Comparison of ENCODE assay signal across 8 cellular contexts in the genomic region with DNA sequence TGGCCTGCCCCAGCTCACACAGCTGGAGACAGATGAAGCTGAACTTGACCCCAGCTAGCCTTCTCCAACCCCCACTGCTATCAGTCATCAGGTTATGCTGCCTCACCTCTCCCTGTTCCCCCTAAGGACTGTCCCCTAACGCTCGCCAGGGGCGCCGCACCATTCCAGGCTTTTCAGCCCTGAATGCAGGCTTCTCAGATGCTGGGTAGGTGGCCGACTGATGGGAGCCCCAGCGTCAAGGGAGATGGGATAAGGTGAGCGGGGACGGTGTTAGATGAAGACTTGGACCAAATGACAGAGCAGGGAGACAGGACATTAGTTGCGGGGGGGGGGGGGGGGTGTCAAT. TPM values are rescaled to one million over a fixed set of nuclear protein-coding genes. Genes with fewer than 3 reads are reported as not detected.
DNase-seq lines count a peak whose midpoint lies in the region; ATAC-seq and TF ChIP-seq lines count a peak whose summit lies in the region.
"Had no signal": no experiment of that assay in that cellular context is flagged by ENCODE, and none has a peak within 500 bp of the region (broad histone marks: within the 10 kb centered on the region; RNA-seq: fewer than 3 reads in every experiment).

No MANE protein-coding gene starts in this region.

- no peak overlapping the region for H3K27ac Mint-ChIP-seq in dendritic cell treated with granulocyte-macrophage colony-stimulating factor and Interleukin-4, amounts not matched to agents 40 ng/mL and 50 ng/mL, for 4 days

- H3K9ac ChIP-seq in Karpas-422 (ENCODE audit: low read length) (0 out of 2 replicates have a peak overlapping the region, but pooled peaks have one; percentile 49), parathyroid adenoma (no peak overlapping the region)

- H3K4me2 ChIP-seq in DOHH2 (ENCODE audit: low read length): peak overlapping the region; percentile 83
- peak overlapping the region; percentile 70 for H3K4me2 ChIP-seq in Karpas-422 (ENCODE audit: low read depth, low read length, poor library complexity, severe bottlenecking)
- H3K4me2 ChIP-seq in parathyroid adenoma (ENCODE audit: low read length): no peak overlapping the region

- DNase-seq in Karpas-422 (no peak), NCI-H2029 treated with DMSO at 0.1 percent for 48 hours (lab: John Stamatoyannopoulos, UW) (no peak)

- H3K79me2 ChIP-seq in DOHH2 (ENCODE audit: control insufficient read depth, low read length) (no peaks in the 10 kb centered on the region), Karpas-422 (ENCODE audit: low read length) (no peaks in the 10 kb centered on the region), parathyroid adenoma (no peaks in the 10 kb centered on the region)

- ATAC-seq in HG03442 (IDR thresholded peaks at IDR 0.05; ENCODE audit: unreplicated experiment) (no peak), HG03571 (IDR thresholded peaks at IDR 0.05; ENCODE audit: unreplicated experiment) (no peak)

- no peak overlapping the region; the same call in 1 of the 2 replicates for H2AFZ ChIP-seq in Karpas-422 (ENCODE audit: low read length)
- peak overlapping the region; percentile 99 for H2AFZ ChIP-seq in parathyroid adenoma

- H3K36me3 ChIP-seq in DOHH2 (ENCODE audit: control insufficient read depth, low read length) (no peaks in the 10 kb centered on the region), Karpas-422 (ENCODE audit: insufficient read depth, low read length) (no peaks in the 10 kb centered on the region), parathyroid adenoma (ENCODE audit: control insufficient read depth, insufficient read depth, low read length) (no peaks in the 10 kb centered on the region)
- H3K36me3 ChIP-seq: SJSA1 had no signal

- peaks cover 23% of the 10 kb centered on the region for H3K27me3 Mint-ChIP-seq in dendritic cell treated with granulocyte-macrophage colony-stimulating factor and Interleukin-4, amounts not matched to agents 40 ng/mL and 50 ng/mL, for 4 days

- no peaks in the 10 kb centered on the region for H3F3A ChIP-seq in DOHH2 (ENCODE audit: control insufficient read depth, insufficient read depth)

- H3K4me3 ChIP-seq in DOHH2 (ENCODE audit: low read length): peak overlapping the region; percentile 72
- H3K4me3 ChIP-seq in Karpas-422 (ENCODE audit: low read length): peak overlapping the region; percentile 62
- H3K4me3 ChIP-seq in parathyroid adenoma (ENCODE audit: low read depth, low read length): no peak overlapping the region
- H3K4me3 ChIP-seq: SJSA1 had no signal

- intact Hi-C loops in dendritic cell treated with granulocyte-macrophage colony-stimulating factor and Interleukin-4, amounts not matched to agents 40 ng/mL and 50 ng/mL, for 4 days (cut with micrococcal nuclease): loop anchor here (10.0 kb wide), 1 partner anchor 180 kb away; no protein-coding TSS in a partner anchor

- H4K20me1 ChIP-seq in DOHH2 (ENCODE audit: control insufficient read depth, insufficient read depth, low read depth, low read length) (no peaks in the 10 kb centered on the region), Karpas-422 (ENCODE audit: insufficient read depth, low read depth, low read length) (no peaks in the 10 kb centered on the region)

- no peaks in the 10 kb centered on the region for H3K9me2 ChIP-seq in DOHH2 (replicated peaks; ENCODE audit: control insufficient read depth, low read length)
- no peaks in the 10 kb centered on the region for H3K9me2 ChIP-seq in Karpas-422 (replicated peaks; ENCODE audit: insufficient read depth, low read length)

- H3K36me3 Mint-ChIP-seq in dendritic cell treated with granulocyte-macrophage colony-stimulating factor and Interleukin-4, amounts not matched to agents 40 ng/mL and 50 ng/mL, for 4 days (ENCODE audit: low read depth): no peaks in the 10 kb centered on the region

- H3K4me1 Mint-ChIP-seq in dendritic cell treated with granulocyte-macrophage colony-stimulating factor and Interleukin-4, amounts not matched to agents 40 ng/mL and 50 ng/mL, for 4 days (ENCODE audit: low read depth): peaks cover 14% of the 10 kb centered on the region

- H3K9me3 Mint-ChIP-seq in dendritic cell treated with granulocyte-macrophage colony-stimulating factor and Interleukin-4, amounts not matched to agents 40 ng/mL and 50 ng/mL, for 4 days: no peaks in the 10 kb centered on the region

- H3K27ac ChIP-seq in DOHH2 (ENCODE audit: low read depth, low read length) (no peak overlapping the region), Karpas-422 (ENCODE audit: low read length) (no peak overlapping the region), parathyroid adenoma (no peak overlapping the region)
- H3K27ac ChIP-seq: SJSA1 had no signal

- H3K27me3 ChIP-seq in DOHH2 (ENCODE audit: control insufficient read depth, low read length): peaks cover 26% of the 10 kb centered on the region
- no peaks in the 10 kb centered on the region for H3K27me3 ChIP-seq in Karpas-422 (ENCODE audit: low read length)
- no peaks in the 10 kb centered on the region for H3K27me3 ChIP-seq in parathyroid adenoma (ENCODE audit: control insufficient read depth, insufficient read depth, low read length)

- H3K4me3 Mint-ChIP-seq in dendritic cell treated with granulocyte-macrophage colony-stimulating factor and Interleukin-4, amounts not matched to agents 40 ng/mL and 50 ng/mL, for 4 days: peak overlapping the region; percentile 73

- peaks cover 13% of the 10 kb centered on the region for H3K4me1 ChIP-seq in DOHH2 (ENCODE audit: control insufficient read depth, low read length)
- peaks cover 15% of the 10 kb centered on the region for H3K4me1 ChIP-seq in Karpas-422 (ENCODE audit: low read length)
- H3K4me1 ChIP-seq in parathyroid adenoma: peaks cover 3% of the 10 kb centered on the region

- H3K9me3 ChIP-seq in DOHH2 (ENCODE audit: control insufficient read depth, insufficient read depth, low read length) (no peaks in the 10 kb centered on the region), Karpas-422 (ENCODE audit: low read length) (no peaks in the 10 kb centered on the region), parathyroid adenoma (ENCODE audit: control insufficient read depth, low read length) (no peaks in the 10 kb centered on the region)
- H3K9me3 ChIP-seq: SJSA1 had no signal

- TF ChIP-seq CTCF in DOHH2 (IDR thresholded peaks at IDR 0.05; ENCODE audit: low read depth, low read length, poor library complexity, severe bottlenecking) (no peak), parathyroid adenoma (IDR thresholded peaks at IDR 0.05) (no peak)

RNA-seq across cellular contexts. Expression of a gene that starts 15.8 kb away (rescaled TPM):
- not detected in 2 replicates for total RNA-seq in Karpas-422 (2014; rRNA removed; shearing (Covaris generic); ENCODE audit: low replicate concordance)
- total RNA-seq: SJSA1 had no signal
